In the genomic region with DNA sequence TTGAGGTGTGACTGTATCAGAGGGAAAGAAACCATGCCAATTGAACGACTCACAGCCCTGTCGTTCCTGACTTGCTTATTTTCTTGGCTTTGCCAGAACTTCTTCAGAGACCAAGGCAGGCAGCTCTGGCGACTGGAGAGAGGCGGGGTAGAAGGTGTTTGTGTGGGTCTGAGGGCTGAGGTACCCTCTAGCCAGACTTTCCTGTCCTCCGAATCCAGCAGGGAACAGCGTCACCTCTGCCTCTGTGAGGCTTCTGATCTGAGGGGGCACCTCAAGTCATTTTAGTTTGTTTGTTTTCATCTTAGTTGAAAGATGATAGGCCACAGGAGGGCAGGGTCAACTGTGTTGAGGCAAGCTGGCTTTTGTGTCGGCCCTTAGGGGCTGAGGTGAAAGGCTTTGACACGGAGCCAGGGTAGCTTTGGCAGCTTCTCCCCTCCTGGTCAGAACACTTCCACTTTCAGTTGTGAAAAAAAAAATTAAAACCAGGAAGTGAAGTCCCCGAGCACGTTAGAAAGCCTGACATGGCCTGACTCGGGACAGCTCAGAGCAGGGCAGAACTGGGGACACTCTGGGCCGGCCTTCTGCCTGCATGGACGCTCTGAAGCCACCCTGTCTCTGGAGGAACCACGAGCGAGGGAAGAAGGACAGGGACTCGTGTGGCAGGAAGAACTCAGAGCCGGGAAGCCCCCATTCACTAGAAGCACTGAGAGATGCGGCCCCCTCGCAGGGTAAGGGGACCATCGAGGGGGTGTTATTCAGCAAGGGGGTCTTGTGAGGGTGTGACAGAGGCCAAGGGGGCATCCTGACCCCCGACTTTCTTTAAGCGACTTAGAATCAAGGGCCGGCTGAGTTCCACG, we compare ENCODE assay signal across 8 cellular contexts. TPM values are rescaled to one million over a fixed set of nuclear protein-coding genes. Genes with fewer than 3 reads are reported as not detected.
DNase-seq lines count a peak whose midpoint lies in the region; ATAC-seq, FAIRE-seq and TF ChIP-seq lines count a peak whose summit lies in the region.

No MANE protein-coding gene starts in this region.

- peak overlapping the region in 2 of 4 donors; percentile 2 to 22 for H3K4me3 ChIP-seq in adrenal gland
- H3K4me3 ChIP-seq in kidney (ENCODE audit: low read length in 2 of 2): peak overlapping the region; percentile 39 to 57

- peaks cover 9 to 18% of the 10 kb centered on the region in 2 donors for H3K4me1 ChIP-seq in adrenal gland (replicated peaks in 1 of 2)
- H3K4me1 ChIP-seq in kidney (ENCODE audit: control insufficient read depth in 1 of 2, insufficient read depth in 1 of 2, low read depth in 1 of 2, low read length in 2 of 2): peaks cover 0 to 6% of the 10 kb centered on the region in 2 donors

- no peaks in the 10 kb centered on the region for H3K27me3 ChIP-seq in adrenal gland

- H3K9me3 ChIP-seq in adrenal gland (replicated peaks in 1 of 3) (no peaks in the 10 kb centered on the region), kidney (ENCODE audit: control insufficient read depth in 1 of 2, low read length in 2 of 2) (no peaks in the 10 kb centered on the region)

- FAIRE-seq in kidney (lab: Jason Lieb, UNC): no peak

- peak overlapping the region in 1 of 2 donors; percentile 62 for H3K9ac ChIP-seq in kidney (ENCODE audit: low read length in 2 of 2)

- DNase-seq in SIG-M5 treated with dmso at 0.1 percent for 504 hours (lab: John Stamatoyannopoulos, UW; ENCODE audit: unreplicated experiment) (peak; percentile 74), SIG-M5 (lab: John Stamatoyannopoulos, UW) (no peak), RPMI8226 (peak; percentile 79), adrenal gland (peak in 6 of 7 donors; percentile 48 to 77 (median 62)), kidney (peak; percentile 83), NCI-H345 (lab: John Stamatoyannopoulos, UW) (no peak)
- peak; percentile 17 for DNase-seq in stimulated activated CD4-positive, alpha-beta T cell treated with anti-CD3 and anti-CD28 coated beads, Interleukin-4, amount 100 ng/mL, for 1 hour

- H3K36me3 ChIP-seq in adrenal gland (replicated peaks in 1 of 2): no peaks in the 10 kb centered on the region
- H3K36me3 ChIP-seq in kidney (ENCODE audit: control insufficient read depth in 1 of 2, insufficient read depth in 2 of 2, low read length in 2 of 2): no peaks in the 10 kb centered on the region

- H3K27ac ChIP-seq in adrenal gland: peak overlapping the region in 4 of 5 donors; percentile 33 to 76 (median 62)
- H3K27ac ChIP-seq in kidney (ENCODE audit: low read depth in 2 of 2, low read length in 2 of 2): peak overlapping the region; percentile 68 to 79

- ATAC-seq in HG03060 (IDR thresholded peaks at IDR 0.05; ENCODE audit: low read depth, unreplicated experiment): peak; percentile 76

- 46 to 57% (median 51%) methylated on average over 23 to 24 of the region's 24 CpGs for WGBS in adrenal gland, 4 donors

- intact Hi-C loops in adrenal gland (cut with DNase I): no loop called here
- intact Hi-C loops in kidney (cut with DNase I): no loop called here

- TF ChIP-seq CTCF in adrenal gland (IDR thresholded peaks at IDR 0.05) (no peak), kidney (IDR thresholded peaks at IDR 0.05; ENCODE audit: borderline replicate concordance, extremely low read depth, insufficient read depth) (no peak)

- no peak for TF ChIP-seq POLR2A in adrenal gland (IDR thresholded peaks at IDR 0.05)

RNA-seq across cellular contexts. Expression of a gene that starts 2.0 kb away (rescaled TPM):
- total RNA-seq in adrenal gland (1 to 10 TPM; 2.1 to 8.6 (median 6.7) TPM), kidney (21.8 TPM)
- polyA plus RNA-seq in adrenal gland (1 to 10 TPM; 4.9 to 7.5 (median 7.4) TPM), kidney (ENCODE audit: insufficient read depth, low read depth, low replicate concordance) (5.6 TPM)

Comparison
In these comparisons a context has a peak if more than half of its experiments do, and no peak if none do; other contexts are left out.
1. DNase-seq: peak in SIG-M5 treated with dmso at 0.1 percent for 504 hours (single experiment), RPMI8226 (single experiment), adrenal gland (6 of 7), kidney (single experiment) and stimulated activated CD4-positive, alpha-beta T cell treated with anti-CD3 and anti-CD28 coated beads, Interleukin-4, amount 100 ng/mL, for 1 hour (single experiment); none in SIG-M5 (single experiment) and NCI-H345 (single experiment).